1 cellular context compared by ENCODE assay signal in the genomic region with DNA sequence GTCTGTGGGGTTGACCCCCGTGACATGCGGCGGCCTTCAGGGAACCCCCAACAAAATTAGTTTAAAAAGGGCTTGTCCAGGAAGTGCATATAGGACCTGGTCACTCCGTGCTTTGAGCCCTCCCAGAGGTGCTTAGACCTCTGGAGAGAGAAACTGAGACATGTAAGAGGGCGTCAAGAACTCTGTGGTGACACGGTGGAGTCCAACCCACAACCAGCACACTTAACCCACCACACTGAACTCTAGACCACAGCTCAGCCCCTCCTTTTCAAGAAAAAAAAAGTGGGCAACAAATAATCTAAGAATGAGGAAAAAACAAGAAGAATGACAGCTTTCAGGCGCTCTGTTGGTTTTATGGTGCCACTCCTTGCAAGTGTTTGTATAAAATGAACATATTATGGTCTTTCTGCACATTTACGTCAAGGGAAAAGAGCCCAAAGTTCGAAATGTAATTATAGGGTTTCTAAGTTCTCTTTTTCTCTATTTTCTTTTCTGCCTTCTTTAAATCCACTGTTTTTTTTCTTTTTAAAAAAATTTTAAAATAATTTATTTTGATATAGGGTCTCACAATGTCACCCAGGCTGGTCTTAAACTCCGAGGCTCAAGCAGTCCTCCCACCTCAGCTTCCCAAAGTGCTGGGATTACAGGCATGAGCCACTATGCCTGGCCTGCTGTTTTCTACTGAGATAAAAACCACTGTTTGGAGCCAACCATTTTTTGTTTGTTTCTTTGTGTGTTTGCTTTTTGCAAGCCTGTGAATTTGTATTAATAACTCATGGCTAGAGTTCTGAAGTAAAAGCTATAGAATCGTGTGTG.
TF ChIP-seq lines count a peak whose summit lies in the region.

No MANE protein-coding gene starts in this region.

TF ChIP-seq in A549, 52 proteins besides CTCF, POLR2A, EP300 and RAD21 (continued from another document):
- TF ChIP-seq, protein P1, sequence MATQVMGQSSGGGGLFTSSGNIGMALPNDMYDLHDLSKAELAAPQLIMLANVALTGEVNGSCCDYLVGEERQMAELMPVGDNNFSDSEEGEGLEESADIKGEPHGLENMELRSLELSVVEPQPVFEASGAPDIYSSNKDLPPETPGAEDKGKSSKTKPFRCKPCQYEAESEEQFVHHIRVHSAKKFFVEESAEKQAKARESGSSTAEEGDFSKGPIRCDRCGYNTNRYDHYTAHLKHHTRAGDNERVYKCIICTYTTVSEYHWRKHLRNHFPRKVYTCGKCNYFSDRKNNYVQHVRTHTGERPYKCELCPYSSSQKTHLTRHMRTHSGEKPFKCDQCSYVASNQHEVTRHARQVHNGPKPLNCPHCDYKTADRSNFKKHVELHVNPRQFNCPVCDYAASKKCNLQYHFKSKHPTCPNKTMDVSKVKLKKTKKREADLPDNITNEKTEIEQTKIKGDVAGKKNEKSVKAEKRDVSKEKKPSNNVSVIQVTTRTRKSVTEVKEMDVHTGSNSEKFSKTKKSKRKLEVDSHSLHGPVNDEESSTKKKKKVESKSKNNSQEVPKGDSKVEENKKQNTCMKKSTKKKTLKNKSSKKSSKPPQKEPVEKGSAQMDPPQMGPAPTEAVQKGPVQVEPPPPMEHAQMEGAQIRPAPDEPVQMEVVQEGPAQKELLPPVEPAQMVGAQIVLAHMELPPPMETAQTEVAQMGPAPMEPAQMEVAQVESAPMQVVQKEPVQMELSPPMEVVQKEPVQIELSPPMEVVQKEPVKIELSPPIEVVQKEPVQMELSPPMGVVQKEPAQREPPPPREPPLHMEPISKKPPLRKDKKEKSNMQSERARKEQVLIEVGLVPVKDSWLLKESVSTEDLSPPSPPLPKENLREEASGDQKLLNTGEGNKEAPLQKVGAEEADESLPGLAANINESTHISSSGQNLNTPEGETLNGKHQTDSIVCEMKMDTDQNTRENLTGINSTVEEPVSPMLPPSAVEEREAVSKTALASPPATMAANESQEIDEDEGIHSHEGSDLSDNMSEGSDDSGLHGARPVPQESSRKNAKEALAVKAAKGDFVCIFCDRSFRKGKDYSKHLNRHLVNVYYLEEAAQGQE (IDR thresholded peaks at IDR 0.05): no peak
- no peak for TF ChIP-seq FOXS1 (CRISPR knock-in tag; IDR thresholded peaks at IDR 0.05)
- no peak for TF ChIP-seq GATA3 (IDR thresholded peaks at IDR 0.05; ENCODE audit: borderline replicate concordance)
- no peak for TF ChIP-seq BCL3 (IDR thresholded peaks at IDR 0.05)
- no peak for TF ChIP-seq HOXB13 (CRISPR knock-in tag; IDR thresholded peaks at IDR 0.05; ENCODE audit: low read depth)
- TF ChIP-seq, protein P2, sequence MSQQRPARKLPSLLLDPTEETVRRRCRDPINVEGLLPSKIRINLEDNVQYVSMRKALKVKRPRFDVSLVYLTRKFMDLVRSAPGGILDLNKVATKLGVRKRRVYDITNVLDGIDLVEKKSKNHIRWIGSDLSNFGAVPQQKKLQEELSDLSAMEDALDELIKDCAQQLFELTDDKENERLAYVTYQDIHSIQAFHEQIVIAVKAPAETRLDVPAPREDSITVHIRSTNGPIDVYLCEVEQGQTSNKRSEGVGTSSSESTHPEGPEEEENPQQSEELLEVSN (IDR thresholded peaks at IDR 0.05; ENCODE audit: borderline replicate concordance, low read depth): no peak
- TF ChIP-seq, protein P3, sequence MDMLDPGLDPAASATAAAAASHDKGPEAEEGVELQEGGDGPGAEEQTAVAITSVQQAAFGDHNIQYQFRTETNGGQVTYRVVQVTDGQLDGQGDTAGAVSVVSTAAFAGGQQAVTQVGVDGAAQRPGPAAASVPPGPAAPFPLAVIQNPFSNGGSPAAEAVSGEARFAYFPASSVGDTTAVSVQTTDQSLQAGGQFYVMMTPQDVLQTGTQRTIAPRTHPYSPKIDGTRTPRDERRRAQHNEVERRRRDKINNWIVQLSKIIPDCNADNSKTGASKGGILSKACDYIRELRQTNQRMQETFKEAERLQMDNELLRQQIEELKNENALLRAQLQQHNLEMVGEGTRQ (IDR thresholded peaks at IDR 0.05): no peak
- TF ChIP-seq NFE2L2 (conservative IDR thresholded peaks at IDR 0.05; ENCODE audit: low read length): no peak
- TF ChIP-seq ZFP36 (IDR thresholded peaks at IDR 0.05; ENCODE audit: borderline replicate concordance, partially characterized antibody): no peak
- TF ChIP-seq CBX8 (IDR thresholded peaks at IDR 0.05): no peak
- no peak for TF ChIP-seq PBX3 (IDR thresholded peaks at IDR 0.05)
